ENCODE assay signal across 9 cellular contexts in the genomic region with DNA sequence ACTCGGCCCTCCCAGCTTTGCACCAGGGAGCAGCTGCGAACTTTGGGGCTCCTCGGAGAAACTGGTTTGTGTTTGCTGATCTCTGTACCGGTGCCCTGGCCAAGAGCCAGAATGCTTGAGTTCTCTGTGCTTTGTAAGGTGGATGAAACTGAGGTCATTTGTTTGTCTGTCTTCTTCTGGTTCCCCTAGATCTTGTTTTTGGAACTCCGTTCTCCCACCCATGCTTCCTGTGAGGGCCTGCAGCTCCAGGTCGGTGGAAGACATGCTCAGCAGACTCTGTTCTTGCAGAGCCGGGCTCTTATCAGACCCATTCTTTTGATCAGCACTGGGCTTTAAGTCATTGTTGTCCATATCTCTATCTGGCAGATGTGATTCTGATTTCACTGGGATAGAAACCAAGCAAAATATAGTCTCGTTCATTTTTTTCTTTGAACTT. TPM values are rescaled to one million over a fixed set of nuclear protein-coding genes. Genes with fewer than 3 reads are reported as not detected.
DNase-seq lines count a peak whose midpoint lies in the region; ATAC-seq, FAIRE-seq and TF ChIP-seq lines count a peak whose summit lies in the region.
"Had no signal": no experiment of that assay in that cellular context is flagged by ENCODE, and none has a peak within 500 bp of the region (broad histone marks: within the 10 kb centered on the region; RNA-seq: fewer than 3 reads in every experiment).

No MANE protein-coding gene starts in this region.

- intact Hi-C loops in pancreas (cut with DNase I) = no loop called here

- no peak for FAIRE-seq in pancreas (lab: Jason Lieb, UNC)

- no peaks in the 10 kb centered on the region for H3K36me3 ChIP-seq in pancreas

- H3K9me3 Mint-ChIP-seq in effector memory CD8-positive, alpha-beta T cell = no peaks in the 10 kb centered on the region

- ATAC-seq in T-helper 17 cell (no peak), pancreas (peak in 3 of 4 donors; percentile 30 to 58 (median 51)), GM18861 (IDR thresholded peaks at IDR 0.05; ENCODE audit: unreplicated experiment) (no peak), GM18867 (IDR thresholded peaks at IDR 0.05; ENCODE audit: unreplicated experiment) (no peak)
- no peak for ATAC-seq in effector memory CD8-positive, alpha-beta T cell (replicated peaks)

- H3K4me1 Mint-ChIP-seq in T-helper 17 cell = peaks cover 19% of the 10 kb centered on the region
- peaks cover 29 to 38% of the 10 kb centered on the region in 2 donors for H3K4me1 Mint-ChIP-seq in effector memory CD8-positive, alpha-beta T cell (ENCODE audit: low read depth in 2 of 2)

- H3K27me3 Mint-ChIP-seq in T-helper 17 cell = peaks cover 50% of the 10 kb centered on the region
- peaks cover 25 to 34% of the 10 kb centered on the region in 2 donors for H3K27me3 Mint-ChIP-seq in effector memory CD8-positive, alpha-beta T cell

- TF ChIP-seq CTCF in GM12865 (IDR thresholded peaks at IDR 0.05; ENCODE audit: insufficient read depth, low read depth, low read length, missing control alignments) (no peak), pancreas (IDR thresholded peaks at IDR 0.05) (no peak)

- peaks cover 0 to 5% (median 0%) of the 10 kb centered on the region in 3 donors for H3K4me1 ChIP-seq in pancreas

- H3K27me3 ChIP-seq in pancreas = no peaks in the 10 kb centered on the region

- peak overlapping the region; percentile 84 for H3K4me3 Mint-ChIP-seq in T-helper 17 cell
- peak overlapping the region; percentile 64 to 79 for H3K4me3 Mint-ChIP-seq in effector memory CD8-positive, alpha-beta T cell

- H3K36me3 Mint-ChIP-seq in T-helper 17 cell (ENCODE audit: low read depth) = no peaks in the 10 kb centered on the region
- H3K36me3 Mint-ChIP-seq in effector memory CD8-positive, alpha-beta T cell (ENCODE audit: insufficient read depth) = peaks cover 9% of the 10 kb centered on the region

- WGBS in pancreas, 2 donors = 18 to 19% methylated on average over 8 of the region's 8 CpGs

- DNase-seq in GM12865 (ENCODE audit: low read depth) (peak; percentile 5), T-helper 17 cell (no peak), pancreas (peak in 2 of 6 donors; percentile 31 to 36), inferior parietal cortex (ENCODE audit: extremely low spot score) (no peak), NCI-H526 treated with DMSO at 0.1 percent for 48 hours (lab: John Stamatoyannopoulos, UW) (no peak)
- peak; percentile 27 to 41 (median 36) for DNase-seq in effector memory CD8-positive, alpha-beta T cell
- DNase-seq: NCI-H187 had no signal

- H3K9me3 ChIP-seq in T-helper 17 cell (ENCODE audit: control insufficient read depth, low read length, poor library complexity, severe bottlenecking) (no peaks in the 10 kb centered on the region), pancreas (no peaks in the 10 kb centered on the region)

- H3K27ac Mint-ChIP-seq in T-helper 17 cell = peak overlapping the region; percentile 49
- H3K27ac Mint-ChIP-seq in effector memory CD8-positive, alpha-beta T cell = peak overlapping the region; percentile 77 to 86

- H3K4me3 ChIP-seq in GM12865 (ENCODE audit: low read depth, low read length) = no peak overlapping the region
- H3K4me3 ChIP-seq in pancreas = no peak overlapping the region

- peak overlapping the region in 1 of 4 donors; percentile 12 for H3K27ac ChIP-seq in pancreas

RNA-seq across cellular contexts. Expression of a gene that starts 31.4 kb away (rescaled TPM):
- total RNA-seq in T-helper 17 cell (under 1 TPM in 1 of 2 donors, not detected in 1; 0.23 TPM), pancreas (10 to 100 TPM; 19.3 to 48.2 (median 26.2) TPM)
- 10 to 100 TPM in 1 of 2 donors, 1 to 10 TPM in 1; 10.0 to 14.6 TPM for polyA plus RNA-seq in pancreas

Comparison
In these comparisons a context has a peak if more than half of its experiments do, and no peak if none do; other contexts are left out.
1. DNase-seq: peak in GM12865 (single experiment) and effector memory CD8-positive, alpha-beta T cell (3 of 3); none in T-helper 17 cell (0 of 3), inferior parietal cortex (single experiment) and NCI-H526 treated with DMSO at 0.1 percent for 48 hours (single experiment).
2. ATAC-seq: peak in pancreas (3 of 4); none in T-helper 17 cell (single experiment), effector memory CD8-positive, alpha-beta T cell (single experiment), GM18861 (single experiment) and GM18867 (single experiment).
3. RNA of a gene that starts 31.4 kb away (total RNA-seq): 19.3 to 48.2 TPM in pancreas; 0.23 TPM in T-helper 17 cell; every median in the first group is over 10 times any median in the second.